ENCODE assay signal across 31 cellular contexts in the genomic region with DNA sequence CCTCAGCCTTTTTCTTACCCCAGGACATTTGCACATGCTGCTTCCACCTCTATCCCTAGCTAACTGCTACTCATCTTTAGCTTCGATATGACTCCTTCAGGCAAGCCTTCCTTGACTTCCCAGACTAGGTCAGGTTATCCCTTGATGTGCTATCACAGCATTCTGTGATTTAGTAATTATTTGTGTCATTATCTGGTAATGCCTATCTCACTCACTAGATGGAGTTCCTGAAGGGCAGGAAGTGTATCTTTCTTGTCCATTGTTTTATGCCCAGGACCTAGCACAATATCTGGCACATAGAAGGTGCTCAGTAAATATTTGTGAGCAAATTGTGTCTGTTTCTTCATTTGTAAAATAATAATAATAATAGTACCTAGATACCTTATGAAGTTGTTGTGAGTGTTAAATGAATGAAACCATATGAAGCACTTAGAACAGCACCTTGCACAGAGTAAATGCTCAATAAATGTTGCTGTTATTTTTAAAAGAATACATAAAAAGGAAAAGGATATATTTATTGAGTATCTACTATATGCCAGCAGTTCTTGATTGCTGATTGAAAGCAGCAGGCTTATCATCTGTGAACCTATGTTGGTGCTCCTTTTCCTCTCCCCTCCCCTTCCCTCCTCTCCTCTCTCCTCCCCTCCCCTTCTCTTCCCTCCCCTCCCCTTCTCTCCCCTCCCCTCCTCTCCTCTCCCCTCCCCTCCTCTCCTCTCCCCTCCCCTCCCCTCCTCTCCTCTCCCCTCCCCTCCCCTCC. TPM values are rescaled to one million over a fixed set of nuclear protein-coding genes. Genes with fewer than 3 reads are reported as not detected.
DNase-seq lines count a peak whose midpoint lies in the region; ATAC-seq and TF ChIP-seq lines count a peak whose summit lies in the region.
"Had no signal": no experiment of that assay in that cellular context is flagged by ENCODE, and none has a peak within 500 bp of the region (broad histone marks: within the 10 kb centered on the region; RNA-seq: fewer than 3 reads in every experiment).

No MANE protein-coding gene starts in this region.

- peaks cover 6% of the 10 kb centered on the region for H3K36me3 ChIP-seq in osteoblast (ENCODE audit: insufficient read depth, low read length)
- H3K36me3 ChIP-seq: BLaER1, brain microvascular endothelial cell, ovary had no signal

- ATAC-seq in activated T-cell treated with anti-CD3 and anti-CD28 coated beads, Interleukin-2, amount 50 U/mL, for 4 hours: no peak
- ATAC-seq in central memory CD8-positive, alpha-beta T cell (replicated peaks; ENCODE audit: extremely low read depth, poor library complexity, severe bottlenecking): no peak
- ATAC-seq in HG03280 (IDR thresholded peaks at IDR 0.05; ENCODE audit: unreplicated experiment) (no peak), GM21737 (IDR thresholded peaks at IDR 0.05; ENCODE audit: unreplicated experiment) (no peak), HG03135 (IDR thresholded peaks at IDR 0.05; ENCODE audit: unreplicated experiment) (no peak)
- ATAC-seq: effector memory CD8-positive, alpha-beta T cell; natural killer cell; stimulated activated naive B cell treated with anti-CD40 and anti-IgM and Interleukin-4, amounts not matched to agents 10 μg/mL and 1 μg/mL and 100 μg/mL, for 72 hours had no signal

- peaks cover 15% of the 10 kb centered on the region for H3K4me1 ChIP-seq in osteoblast (ENCODE audit: insufficient read depth, low read length)
- H3K4me1 ChIP-seq: adrenal gland, BLaER1, Peyer's patch had no signal

- peaks cover 9% of the 10 kb centered on the region for H3K79me2 ChIP-seq in osteoblast (ENCODE audit: insufficient read depth, low read length)

- H3K4me3 Mint-ChIP-seq in activated T-cell treated with anti-CD3 and anti-CD28 coated beads, Interleukin-2, amount 50 U/mL, for 24 hours: no peak overlapping the region
- no peak overlapping the region for H3K4me3 Mint-ChIP-seq in activated T-cell treated with anti-CD3 and anti-CD28 coated beads, Interleukin-2, amount 50 U/mL, for 4 hours
- no peak overlapping the region for H3K4me3 Mint-ChIP-seq in HFFc6
- H3K4me3 Mint-ChIP-seq in central memory CD8-positive, alpha-beta T cell: no peak overlapping the region
- H3K4me3 Mint-ChIP-seq: effector memory CD8-positive, alpha-beta T cell; natural killer cell; stimulated activated naive B cell treated with anti-CD40 and anti-IgM and Interleukin-4, amounts not matched to agents 10 μg/mL and 1 μg/mL and 100 μg/mL, for 72 hours had no signal

- no peak overlapping the region for H3K4me2 ChIP-seq in osteoblast (ENCODE audit: insufficient read depth, low read length)
- H3K4me2 ChIP-seq: BLaER1 had no signal

- peaks cover 16% of the 10 kb centered on the region for H3K4me1 Mint-ChIP-seq in activated T-cell treated with anti-CD3 and anti-CD28 coated beads, Interleukin-2, amount 50 U/mL, for 24 hours (ENCODE audit: low read depth)
- peaks cover 3% of the 10 kb centered on the region for H3K4me1 Mint-ChIP-seq in activated T-cell treated with anti-CD3 and anti-CD28 coated beads, Interleukin-2, amount 50 U/mL, for 4 hours (ENCODE audit: low read depth)
- H3K4me1 Mint-ChIP-seq in HFFc6 (ENCODE audit: low read depth): peaks cover 22% of the 10 kb centered on the region
- peaks cover 11% of the 10 kb centered on the region for H3K4me1 Mint-ChIP-seq in central memory CD8-positive, alpha-beta T cell
- H3K4me1 Mint-ChIP-seq: stimulated activated naive B cell treated with anti-CD40 and anti-IgM and Interleukin-4, amounts not matched to agents 10 μg/mL and 1 μg/mL and 100 μg/mL, for 72 hours had no signal

- no peak overlapping the region for H3K4me3 ChIP-seq in osteoblast (ENCODE audit: insufficient read depth, low read length)
- H3K4me3 ChIP-seq: adrenal gland, BLaER1, ovary, Peyer's patch, spleen, suprapubic skin had no signal

- H3K9me3 ChIP-seq in osteoblast (ENCODE audit: low read depth, low read length): no peaks in the 10 kb centered on the region
- H3K9me3 ChIP-seq: adrenal gland, BLaER1, ovary, Peyer's patch, spleen, suprapubic skin had no signal

- no peaks in the 10 kb centered on the region for H3K27me3 ChIP-seq in osteoblast (ENCODE audit: insufficient read depth, low read length)
- H3K27me3 ChIP-seq: adrenal gland, BLaER1, brain microvascular endothelial cell, ovary, Peyer's patch, spleen, suprapubic skin had no signal

- H3K36me3 Mint-ChIP-seq in activated T-cell treated with anti-CD3 and anti-CD28 coated beads, Interleukin-2, amount 50 U/mL, for 24 hours (ENCODE audit: low read depth): peaks cover 78% of the 10 kb centered on the region
- peaks cover 41% of the 10 kb centered on the region for H3K36me3 Mint-ChIP-seq in activated T-cell treated with anti-CD3 and anti-CD28 coated beads, Interleukin-2, amount 50 U/mL, for 4 hours (ENCODE audit: insufficient read depth)
- H3K36me3 Mint-ChIP-seq in HFFc6 (ENCODE audit: low read depth): peaks cover 29% of the 10 kb centered on the region
- H3K36me3 Mint-ChIP-seq in central memory CD8-positive, alpha-beta T cell (ENCODE audit: insufficient read depth): peaks cover 55% of the 10 kb centered on the region

- TF ChIP-seq CTCF in HFFc6 (IDR thresholded peaks at IDR 0.05): peak; percentile 36
- TF ChIP-seq CTCF in osteoblast (IDR thresholded peaks at IDR 0.05; ENCODE audit: extremely low read depth, low read depth, low read length): no peak

- no peaks in the 10 kb centered on the region for H3K9me3 Mint-ChIP-seq in activated T-cell treated with anti-CD3 and anti-CD28 coated beads, Interleukin-2, amount 50 U/mL, for 24 hours
- no peaks in the 10 kb centered on the region for H3K9me3 Mint-ChIP-seq in activated T-cell treated with anti-CD3 and anti-CD28 coated beads, Interleukin-2, amount 50 U/mL, for 4 hours
- no peaks in the 10 kb centered on the region for H3K9me3 Mint-ChIP-seq in HFFc6
- peaks cover 5% of the 10 kb centered on the region for H3K9me3 Mint-ChIP-seq in central memory CD8-positive, alpha-beta T cell
- H3K9me3 Mint-ChIP-seq: effector memory CD8-positive, alpha-beta T cell; natural killer cell had no signal

- peak overlapping the region; percentile 27 for H3K27ac Mint-ChIP-seq in activated T-cell treated with anti-CD3 and anti-CD28 coated beads, Interleukin-2, amount 50 U/mL, for 24 hours
- peak overlapping the region; percentile 5; the same call in 1 of the 2 replicates for H3K27ac Mint-ChIP-seq in HFFc6
- peak overlapping the region; percentile 1 for H3K27ac Mint-ChIP-seq in central memory CD8-positive, alpha-beta T cell (ENCODE audit: low read depth)
- H3K27ac Mint-ChIP-seq: stimulated activated naive B cell treated with anti-CD40 and anti-IgM and Interleukin-4, amounts not matched to agents 10 μg/mL and 1 μg/mL and 100 μg/mL, for 72 hours had no signal

- DNase-seq in activated T-cell treated with anti-CD3 and anti-CD28 coated beads, Interleukin-2, amount 50 U/mL, for 24 hours: no peak
- no peak for DNase-seq in activated T-cell treated with anti-CD3 and anti-CD28 coated beads, Interleukin-2, amount 50 U/mL, for 4 hours
- DNase-seq in HFFc6 (no peak), osteoblast (ENCODE audit: insufficient read length, low spot score, missing footprints) (no peak)
- no peak for DNase-seq in central memory CD8-positive, alpha-beta T cell (ENCODE audit: low spot score in 2 of 2)
- DNase-seq: activated CD4-positive, alpha-beta T cell treated with anti-CD3 and anti-CD28 coated beads, Interleukin-2, amount 50 U/mL, for 4 hours; activated CD8-positive, alpha-beta memory T cell treated with anti-CD3 and anti-CD28 coated beads, Interleukin-2, amount 50 U/mL, for 48 hours; activated gamma-delta T cell; adrenal gland; brain microvascular endothelial cell; effector memory CD8-positive, alpha-beta T cell; glutamatergic neuron; H7; KBM-7; midbrain; natural killer cell; NCI-H2171; NCI-H524; NK-92 treated with Interleukin-12 subunit alpha and Interleukin-12 subunit beta, amount 100 ng/mL, for 24 hours; ovary; Peyer's patch; retina; spleen; stimulated activated CD4-positive, alpha-beta T cell treated with anti-CD3 and anti-CD28 coated beads, Interleukin-2, amount 100 ng/mL, for 48 hours; stimulated activated naive B cell treated with anti-CD40 and anti-IgM and Interleukin-4, amounts not matched to agents 10 μg/mL and 1 μg/mL and 100 μg/mL, for 72 hours had no signal

- no peaks in the 10 kb centered on the region for H4K20me1 ChIP-seq in osteoblast (ENCODE audit: insufficient read depth, low read length)
- H4K20me1 ChIP-seq: BLaER1 had no signal

- no peaks in the 10 kb centered on the region for H3K27me3 Mint-ChIP-seq in activated T-cell treated with anti-CD3 and anti-CD28 coated beads, Interleukin-2, amount 50 U/mL, for 24 hours
- no peaks in the 10 kb centered on the region for H3K27me3 Mint-ChIP-seq in activated T-cell treated with anti-CD3 and anti-CD28 coated beads, Interleukin-2, amount 50 U/mL, for 4 hours (ENCODE audit: low read depth)
- H3K27me3 Mint-ChIP-seq in HFFc6 (ENCODE audit: insufficient read depth): no peaks in the 10 kb centered on the region
- no peaks in the 10 kb centered on the region for H3K27me3 Mint-ChIP-seq in central memory CD8-positive, alpha-beta T cell
- H3K27me3 Mint-ChIP-seq: effector memory CD8-positive, alpha-beta T cell; stimulated activated naive B cell treated with anti-CD40 and anti-IgM and Interleukin-4, amounts not matched to agents 10 μg/mL and 1 μg/mL and 100 μg/mL, for 72 hours had no signal

- H3K27ac ChIP-seq in osteoblast (ENCODE audit: low read depth, low read length): peak overlapping the region; percentile 17
- H3K27ac ChIP-seq: adrenal gland, BLaER1, brain microvascular endothelial cell, ovary, Peyer's patch, spleen, suprapubic skin, VCaP had no signal

- H2AFZ ChIP-seq in osteoblast (ENCODE audit: low read length): no peak overlapping the region

RNA-seq across cellular contexts. Expression of gene SQOR, which starts 31.5 kb away (rescaled TPM):
- 10 to 100 TPM; 34.4 to 58.4 (median 39.4) TPM for total RNA-seq in activated T-cell treated with anti-CD3 and anti-CD28 coated beads, Interleukin-2, amount 50 U/mL, for 4 hours
- total RNA-seq in HFFc6 (2021; fragmentation: NEBNext Ultra II Directional; extraction: Animal tissue kit (Norgen Biotek cat#: 25700)): 10 to 100 TPM; 25.3 to 43.2 (median 39.7) TPM
- 122 and 134 TPM in 2 replicates for total RNA-seq in osteoblast
